Comparison of ENCODE assay signal across 1 cellular context in the genomic region with DNA sequence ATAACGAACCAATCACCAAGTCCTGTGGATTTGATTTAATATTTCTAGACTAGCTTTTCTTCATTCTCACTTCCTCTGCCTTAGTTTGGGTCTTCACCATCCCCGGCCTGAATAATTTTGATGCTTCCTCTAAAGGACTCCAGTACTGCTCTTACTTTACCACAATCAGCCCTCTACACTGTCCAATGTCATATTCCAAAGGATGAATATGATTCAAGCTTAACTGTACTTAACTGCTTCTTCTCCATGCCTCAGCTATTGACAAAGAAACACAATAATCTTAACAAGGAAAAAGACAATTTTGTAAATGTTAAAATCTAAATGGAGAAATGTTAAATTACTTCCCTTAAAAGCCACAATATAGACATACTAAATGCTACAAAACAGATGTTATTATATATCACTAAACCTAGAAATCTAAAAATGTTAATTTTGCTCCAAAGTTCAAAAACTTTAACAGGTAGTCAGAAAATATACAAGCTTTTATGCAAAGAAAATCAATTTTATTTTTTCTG.
TF ChIP-seq lines count a peak whose summit lies in the region.

No MANE protein-coding gene starts in this region.

TF ChIP-seq in HepG2, 621 proteins besides CTCF, POLR2A, EP300 and RAD21 (continued from another document and continues in another):
- TF ChIP-seq SP4 (CRISPR knock-in tag; IDR thresholded peaks at IDR 0.05) (no peak), ZNF446 (CRISPR knock-in tag; IDR thresholded peaks at IDR 0.05) (no peak), NRL (CRISPR knock-in tag; IDR thresholded peaks at IDR 0.05; ENCODE audit: borderline replicate concordance) (no peak), HOXA9 (CRISPR knock-in tag; IDR thresholded peaks at IDR 0.05; ENCODE audit: borderline replicate concordance) (no peak), RFX3 (CRISPR knock-in tag; IDR thresholded peaks at IDR 0.05) (no peak), JUNB (CRISPR knock-in tag; IDR thresholded peaks at IDR 0.05; ENCODE audit: borderline replicate concordance) (no peak), KDM4B (CRISPR knock-in tag; IDR thresholded peaks at IDR 0.05) (no peak), ZNF317 (CRISPR knock-in tag; IDR thresholded peaks at IDR 0.05) (0 out of 2 replicates have a peak, but pooled peaks have one; percentile 8), ZNF17 (CRISPR knock-in tag; IDR thresholded peaks at IDR 0.05) (no peak), NPAS2 (CRISPR knock-in tag; IDR thresholded peaks at IDR 0.05; ENCODE audit: borderline replicate concordance) (no peak), FOXA3 (CRISPR knock-in tag; IDR thresholded peaks at IDR 0.05) (no peak), MTA3 (CRISPR knock-in tag; IDR thresholded peaks at IDR 0.05) (no peak), NONO (IDR thresholded peaks at IDR 0.05) (no peak), NONO (CRISPR knock-in tag; conservative IDR thresholded peaks at IDR 0.05) (no peak), ISX (CRISPR knock-in tag; conservative IDR thresholded peaks at IDR 0.05) (no peak), FOSL1 (CRISPR knock-in tag; IDR thresholded peaks at IDR 0.05; ENCODE audit: borderline replicate concordance) (no peak), HDAC1 (CRISPR knock-in tag; IDR thresholded peaks at IDR 0.05) (no peak), ZNF883 (CRISPR knock-in tag; IDR thresholded peaks at IDR 0.05; ENCODE audit: not compliant biosample characterization) (no peak), ZNF441 (CRISPR knock-in tag; IDR thresholded peaks at IDR 0.05; ENCODE audit: borderline replicate concordance) (no peak), ZSCAN29 (CRISPR knock-in tag; conservative IDR thresholded peaks at IDR 0.05) (no peak), ZNF101 (CRISPR knock-in tag; IDR thresholded peaks at IDR 0.05; ENCODE audit: borderline replicate concordance, low read depth) (no peak), ZNF460 (CRISPR knock-in tag; IDR thresholded peaks at IDR 0.05; ENCODE audit: borderline replicate concordance) (no peak), KAT8 (CRISPR knock-in tag; IDR thresholded peaks at IDR 0.05) (peak; percentile 8; the same call in 1 of the 2 replicates), ZFP1 (CRISPR knock-in tag; IDR thresholded peaks at IDR 0.05) (no peak), FOXK1 (CRISPR knock-in tag; IDR thresholded peaks at IDR 0.05; ENCODE audit: borderline replicate concordance, low read depth) (no peak), ZNF558 (CRISPR knock-in tag; IDR thresholded peaks at IDR 0.05; ENCODE audit: borderline replicate concordance) (no peak), ARHGAP35 (CRISPR knock-in tag; IDR thresholded peaks at IDR 0.05; ENCODE audit: borderline replicate concordance) (no peak), YY1 (IDR thresholded peaks at IDR 0.05; ENCODE audit: insufficient read depth, insufficient replicate concordance, low read depth, low read length) (no peak), CC2D1A (CRISPR knock-in tag; IDR thresholded peaks at IDR 0.05) (0 out of 2 replicates have a peak, but pooled peaks have one; percentile 41), KLF11 (CRISPR knock-in tag; IDR thresholded peaks at IDR 0.05) (no peak), DNMT1 (CRISPR knock-in tag; IDR thresholded peaks at IDR 0.05) (no peak), RBM22 (optimal IDR thresholded peaks at IDR 0.05; ENCODE audit: low read length) (no peak), CENPT (CRISPR knock-in tag; IDR thresholded peaks at IDR 0.05; ENCODE audit: low read depth) (no peak), CHD4 (IDR thresholded peaks at IDR 0.05; ENCODE audit: borderline replicate concordance, low read length) (no peak), ATM (IDR thresholded peaks at IDR 0.05; ENCODE audit: borderline replicate concordance) (no peak)
- TF ChIP-seq, protein P1, sequence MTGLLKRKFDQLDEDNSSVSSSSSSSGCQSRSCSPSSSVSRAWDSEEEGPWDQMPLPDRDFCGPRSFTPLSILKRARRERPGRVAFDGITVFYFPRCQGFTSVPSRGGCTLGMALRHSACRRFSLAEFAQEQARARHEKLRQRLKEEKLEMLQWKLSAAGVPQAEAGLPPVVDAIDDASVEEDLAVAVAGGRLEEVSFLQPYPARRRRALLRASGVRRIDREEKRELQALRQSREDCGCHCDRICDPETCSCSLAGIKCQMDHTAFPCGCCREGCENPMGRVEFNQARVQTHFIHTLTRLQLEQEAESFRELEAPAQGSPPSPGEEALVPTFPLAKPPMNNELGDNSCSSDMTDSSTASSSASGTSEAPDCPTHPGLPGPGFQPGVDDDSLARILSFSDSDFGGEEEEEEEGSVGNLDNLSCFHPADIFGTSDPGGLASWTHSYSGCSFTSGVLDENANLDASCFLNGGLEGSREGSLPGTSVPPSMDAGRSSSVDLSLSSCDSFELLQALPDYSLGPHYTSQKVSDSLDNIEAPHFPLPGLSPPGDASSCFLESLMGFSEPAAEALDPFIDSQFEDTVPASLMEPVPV (CRISPR knock-in tag; IDR thresholded peaks at IDR 0.05) = no peak
- TF ChIP-seq, protein P2, sequence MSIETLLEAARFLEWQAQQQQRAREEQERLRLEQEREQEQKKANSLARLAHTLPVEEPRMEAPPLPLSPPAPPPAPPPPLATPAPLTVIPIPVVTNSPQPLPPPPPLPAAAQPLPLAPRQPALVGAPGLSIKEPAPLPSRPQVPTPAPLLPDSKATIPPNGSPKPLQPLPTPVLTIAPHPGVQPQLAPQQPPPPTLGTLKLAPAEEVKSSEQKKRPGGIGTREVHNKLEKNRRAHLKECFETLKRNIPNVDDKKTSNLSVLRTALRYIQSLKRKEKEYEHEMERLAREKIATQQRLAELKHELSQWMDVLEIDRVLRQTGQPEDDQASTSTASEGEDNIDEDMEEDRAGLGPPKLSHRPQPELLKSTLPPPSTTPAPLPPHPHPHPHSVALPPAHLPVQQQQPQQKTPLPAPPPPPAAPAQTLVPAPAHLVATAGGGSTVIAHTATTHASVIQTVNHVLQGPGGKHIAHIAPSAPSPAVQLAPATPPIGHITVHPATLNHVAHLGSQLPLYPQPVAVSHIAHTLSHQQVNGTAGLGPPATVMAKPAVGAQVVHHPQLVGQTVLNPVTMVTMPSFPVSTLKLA (IDR thresholded peaks at IDR 0.05) = no peak
- TF ChIP-seq, protein P3, sequence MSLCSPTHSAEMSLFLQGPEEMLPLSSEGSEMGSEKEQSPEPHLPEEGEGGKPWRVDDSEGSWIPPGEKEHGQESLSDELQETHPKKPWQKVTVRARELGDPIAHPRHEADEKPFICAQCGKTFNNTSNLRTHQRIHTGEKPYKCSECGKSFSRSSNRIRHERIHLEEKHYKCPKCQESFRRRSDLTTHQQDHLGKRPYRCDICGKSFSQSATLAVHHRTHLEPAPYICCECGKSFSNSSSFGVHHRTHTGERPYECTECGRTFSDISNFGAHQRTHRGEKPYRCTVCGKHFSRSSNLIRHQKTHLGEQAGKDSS (CRISPR knock-in tag; IDR thresholded peaks at IDR 0.05; ENCODE audit: borderline replicate concordance, low read depth) = no peak
- TF ChIP-seq, protein P4, sequence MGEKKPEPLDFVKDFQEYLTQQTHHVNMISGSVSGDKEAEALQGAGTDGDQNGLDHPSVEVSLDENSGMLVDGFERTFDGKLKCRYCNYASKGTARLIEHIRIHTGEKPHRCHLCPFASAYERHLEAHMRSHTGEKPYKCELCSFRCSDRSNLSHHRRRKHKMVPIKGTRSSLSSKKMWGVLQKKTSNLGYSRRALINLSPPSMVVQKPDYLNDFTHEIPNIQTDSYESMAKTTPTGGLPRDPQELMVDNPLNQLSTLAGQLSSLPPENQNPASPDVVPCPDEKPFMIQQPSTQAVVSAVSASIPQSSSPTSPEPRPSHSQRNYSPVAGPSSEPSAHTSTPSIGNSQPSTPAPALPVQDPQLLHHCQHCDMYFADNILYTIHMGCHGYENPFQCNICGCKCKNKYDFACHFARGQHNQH (CRISPR knock-in tag; IDR thresholded peaks at IDR 0.05) = no peak
- TF ChIP-seq, protein P5, sequence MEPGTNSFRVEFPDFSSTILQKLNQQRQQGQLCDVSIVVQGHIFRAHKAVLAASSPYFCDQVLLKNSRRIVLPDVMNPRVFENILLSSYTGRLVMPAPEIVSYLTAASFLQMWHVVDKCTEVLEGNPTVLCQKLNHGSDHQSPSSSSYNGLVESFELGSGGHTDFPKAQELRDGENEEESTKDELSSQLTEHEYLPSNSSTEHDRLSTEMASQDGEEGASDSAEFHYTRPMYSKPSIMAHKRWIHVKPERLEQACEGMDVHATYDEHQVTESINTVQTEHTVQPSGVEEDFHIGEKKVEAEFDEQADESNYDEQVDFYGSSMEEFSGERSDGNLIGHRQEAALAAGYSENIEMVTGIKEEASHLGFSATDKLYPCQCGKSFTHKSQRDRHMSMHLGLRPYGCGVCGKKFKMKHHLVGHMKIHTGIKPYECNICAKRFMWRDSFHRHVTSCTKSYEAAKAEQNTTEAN (CRISPR knock-in tag; conservative IDR thresholded peaks at IDR 0.05) = peak; percentile 36; the same call in 1 of the 2 replicates
- TF ChIP-seq, protein P6, sequence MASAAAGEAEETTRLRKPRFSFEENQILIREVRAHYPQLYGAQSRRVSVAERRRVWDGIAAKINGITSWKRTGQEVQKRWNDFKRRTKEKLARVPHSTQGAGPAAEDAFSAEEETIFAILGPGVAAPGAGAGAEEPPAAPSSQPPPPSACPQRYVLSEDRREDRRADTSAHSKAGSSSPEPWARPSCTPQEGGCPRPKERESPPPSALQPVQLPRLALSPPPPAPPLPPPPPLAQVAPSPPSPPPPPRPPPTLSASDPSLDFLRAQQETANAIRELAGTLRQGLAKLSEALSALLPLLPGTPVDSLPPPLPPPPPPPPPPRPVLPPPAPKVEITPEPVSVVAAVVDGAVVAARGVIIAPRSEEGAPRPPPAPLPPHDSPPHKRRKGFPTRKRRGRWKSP (CRISPR knock-in tag; IDR thresholded peaks at IDR 0.05) = no peak
- TF ChIP-seq, protein P7, sequence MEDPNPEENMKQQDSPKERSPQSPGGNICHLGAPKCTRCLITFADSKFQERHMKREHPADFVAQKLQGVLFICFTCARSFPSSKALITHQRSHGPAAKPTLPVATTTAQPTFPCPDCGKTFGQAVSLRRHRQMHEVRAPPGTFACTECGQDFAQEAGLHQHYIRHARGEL (CRISPR knock-in tag; IDR thresholded peaks at IDR 0.05) = no peak
- TF ChIP-seq, protein P8, sequence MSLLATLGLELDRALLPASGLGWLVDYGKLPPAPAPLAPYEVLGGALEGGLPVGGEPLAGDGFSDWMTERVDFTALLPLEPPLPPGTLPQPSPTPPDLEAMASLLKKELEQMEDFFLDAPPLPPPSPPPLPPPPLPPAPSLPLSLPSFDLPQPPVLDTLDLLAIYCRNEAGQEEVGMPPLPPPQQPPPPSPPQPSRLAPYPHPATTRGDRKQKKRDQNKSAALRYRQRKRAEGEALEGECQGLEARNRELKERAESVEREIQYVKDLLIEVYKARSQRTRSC (CRISPR knock-in tag; IDR thresholded peaks at IDR 0.05; ENCODE audit: low read depth) = no peak
- TF ChIP-seq, protein P9, sequence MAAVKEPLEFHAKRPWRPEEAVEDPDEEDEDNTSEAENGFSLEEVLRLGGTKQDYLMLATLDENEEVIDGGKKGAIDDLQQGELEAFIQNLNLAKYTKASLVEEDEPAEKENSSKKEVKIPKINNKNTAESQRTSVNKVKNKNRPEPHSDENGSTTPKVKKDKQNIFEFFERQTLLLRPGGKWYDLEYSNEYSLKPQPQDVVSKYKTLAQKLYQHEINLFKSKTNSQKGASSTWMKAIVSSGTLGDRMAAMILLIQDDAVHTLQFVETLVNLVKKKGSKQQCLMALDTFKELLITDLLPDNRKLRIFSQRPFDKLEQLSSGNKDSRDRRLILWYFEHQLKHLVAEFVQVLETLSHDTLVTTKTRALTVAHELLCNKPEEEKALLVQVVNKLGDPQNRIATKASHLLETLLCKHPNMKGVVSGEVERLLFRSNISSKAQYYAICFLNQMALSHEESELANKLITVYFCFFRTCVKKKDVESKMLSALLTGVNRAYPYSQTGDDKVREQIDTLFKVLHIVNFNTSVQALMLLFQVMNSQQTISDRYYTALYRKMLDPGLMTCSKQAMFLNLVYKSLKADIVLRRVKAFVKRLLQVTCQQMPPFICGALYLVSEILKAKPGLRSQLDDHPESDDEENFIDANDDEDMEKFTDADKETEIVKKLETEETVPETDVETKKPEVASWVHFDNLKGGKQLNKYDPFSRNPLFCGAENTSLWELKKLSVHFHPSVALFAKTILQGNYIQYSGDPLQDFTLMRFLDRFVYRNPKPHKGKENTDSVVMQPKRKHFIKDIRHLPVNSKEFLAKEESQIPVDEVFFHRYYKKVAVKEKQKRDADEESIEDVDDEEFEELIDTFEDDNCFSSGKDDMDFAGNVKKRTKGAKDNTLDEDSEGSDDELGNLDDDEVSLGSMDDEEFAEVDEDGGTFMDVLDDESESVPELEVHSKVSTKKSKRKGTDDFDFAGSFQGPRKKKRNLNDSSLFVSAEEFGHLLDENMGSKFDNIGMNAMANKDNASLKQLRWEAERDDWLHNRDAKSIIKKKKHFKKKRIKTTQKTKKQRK (IDR thresholded peaks at IDR 0.05; ENCODE audit: low read length) = no peak
- TF ChIP-seq, protein P10, sequence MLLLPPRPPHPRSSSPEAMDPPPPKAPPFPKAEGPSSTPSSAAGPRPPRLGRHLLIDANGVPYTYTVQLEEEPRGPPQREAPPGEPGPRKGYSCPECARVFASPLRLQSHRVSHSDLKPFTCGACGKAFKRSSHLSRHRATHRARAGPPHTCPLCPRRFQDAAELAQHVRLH (CRISPR knock-in tag; IDR thresholded peaks at IDR 0.05; ENCODE audit: borderline replicate concordance, low read depth) = no peak
- TF ChIP-seq, protein P11, sequence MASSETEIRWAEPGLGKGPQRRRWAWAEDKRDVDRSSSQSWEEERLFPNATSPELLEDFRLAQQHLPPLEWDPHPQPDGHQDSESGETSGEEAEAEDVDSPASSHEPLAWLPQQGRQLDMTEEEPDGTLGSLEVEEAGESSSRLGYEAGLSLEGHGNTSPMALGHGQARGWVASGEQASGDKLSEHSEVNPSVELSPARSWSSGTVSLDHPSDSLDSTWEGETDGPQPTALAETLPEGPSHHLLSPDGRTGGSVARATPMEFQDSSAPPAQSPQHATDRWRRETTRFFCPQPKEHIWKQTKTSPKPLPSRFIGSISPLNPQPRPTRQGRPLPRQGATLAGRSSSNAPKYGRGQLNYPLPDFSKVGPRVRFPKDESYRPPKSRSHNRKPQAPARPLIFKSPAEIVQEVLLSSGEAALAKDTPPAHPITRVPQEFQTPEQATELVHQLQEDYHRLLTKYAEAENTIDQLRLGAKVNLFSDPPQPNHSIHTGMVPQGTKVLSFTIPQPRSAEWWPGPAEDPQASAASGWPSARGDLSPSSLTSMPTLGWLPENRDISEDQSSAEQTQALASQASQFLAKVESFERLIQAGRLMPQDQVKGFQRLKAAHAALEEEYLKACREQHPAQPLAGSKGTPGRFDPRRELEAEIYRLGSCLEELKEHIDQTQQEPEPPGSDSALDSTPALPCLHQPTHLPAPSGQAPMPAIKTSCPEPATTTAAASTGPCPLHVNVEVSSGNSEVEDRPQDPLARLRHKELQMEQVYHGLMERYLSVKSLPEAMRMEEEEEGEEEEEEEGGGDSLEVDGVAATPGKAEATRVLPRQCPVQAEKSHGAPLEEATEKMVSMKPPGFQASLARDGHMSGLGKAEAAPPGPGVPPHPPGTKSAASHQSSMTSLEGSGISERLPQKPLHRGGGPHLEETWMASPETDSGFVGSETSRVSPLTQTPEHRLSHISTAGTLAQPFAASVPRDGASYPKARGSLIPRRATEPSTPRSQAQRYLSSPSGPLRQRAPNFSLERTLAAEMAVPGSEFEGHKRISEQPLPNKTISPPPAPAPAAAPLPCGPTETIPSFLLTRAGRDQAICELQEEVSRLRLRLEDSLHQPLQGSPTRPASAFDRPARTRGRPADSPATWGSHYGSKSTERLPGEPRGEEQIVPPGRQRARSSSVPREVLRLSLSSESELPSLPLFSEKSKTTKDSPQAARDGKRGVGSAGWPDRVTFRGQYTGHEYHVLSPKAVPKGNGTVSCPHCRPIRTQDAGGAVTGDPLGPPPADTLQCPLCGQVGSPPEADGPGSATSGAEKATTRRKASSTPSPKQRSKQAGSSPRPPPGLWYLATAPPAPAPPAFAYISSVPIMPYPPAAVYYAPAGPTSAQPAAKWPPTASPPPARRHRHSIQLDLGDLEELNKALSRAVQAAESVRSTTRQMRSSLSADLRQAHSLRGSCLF (CRISPR knock-in tag; IDR thresholded peaks at IDR 0.05; ENCODE audit: borderline replicate concordance) = 0 out of 2 replicates have a peak, but pooled peaks have one; percentile 51
